ENCODE assay signal across 1 cellular context in genomic region chr12:12717586-12718381, GRCh38.
TF ChIP-seq lines count a peak whose summit lies in the region.

No MANE protein-coding gene starts in this region.

TF ChIP-seq in HEK293, 187 proteins besides CTCF, POLR2A, EP300 and RAD21 (continued from another document):
- TF ChIP-seq ZBTB11 (tag by site-specific recombination; conservative IDR thresholded peaks at IDR 0.05; ENCODE audit: low read depth) (0 out of 2 replicates have a peak, but pooled peaks have one; percentile 8), ZNF274 (IDR thresholded peaks at IDR 0.05; ENCODE audit: low read length) (no peak), ZNF274 (tag by site-specific recombination; IDR thresholded peaks at IDR 0.05; ENCODE audit: borderline replicate concordance) (no peak), PRDM10 (tag by site-specific recombination; IDR thresholded peaks at IDR 0.05) (no peak), ZFHX2 (tag by site-specific recombination; conservative IDR thresholded peaks at IDR 0.05) (no peak), ZNF366 (tag by site-specific recombination; conservative IDR thresholded peaks at IDR 0.05) (no peak; the same call in none of the 2 replicates), REST (tag by site-specific recombination; IDR thresholded peaks at IDR 0.05) (0 out of 2 replicates have a peak, but pooled peaks have one; percentile 6), ZNF335 (tag by site-specific recombination; conservative IDR thresholded peaks at IDR 0.05) (peak; percentile 64), ZNF341 (tag by site-specific recombination; IDR thresholded peaks at IDR 0.05; ENCODE audit: low read depth) (no peak), ZNF175 (tag by site-specific recombination; IDR thresholded peaks at IDR 0.05) (no peak), ZNF2 (tag by site-specific recombination; IDR thresholded peaks at IDR 0.05) (0 out of 2 replicates have a peak, but pooled peaks have one; percentile 10), ZNF629 (tag by site-specific recombination; IDR thresholded peaks at IDR 0.05) (no peak), ZBTB49 (tag by site-specific recombination; IDR thresholded peaks at IDR 0.05; ENCODE audit: low read depth) (no peak), ZNF24 (tag by site-specific recombination; IDR thresholded peaks at IDR 0.05) (no peak), GLIS2 (tag by site-specific recombination; IDR thresholded peaks at IDR 0.05) (peak; percentile 80), ZIC2 (tag by site-specific recombination; IDR thresholded peaks at IDR 0.05) (0 out of 2 replicates have a peak, but pooled peaks have one; percentile 12), ZFP37 (tag by site-specific recombination; IDR thresholded peaks at IDR 0.05) (peak; percentile 30; the same call in 1 of the 2 replicates), ZBTB10 (tag by site-specific recombination; IDR thresholded peaks at IDR 0.05) (0 out of 2 replicates have a peak, but pooled peaks have one; percentile 15), ZNF747 (tag by site-specific recombination; IDR thresholded peaks at IDR 0.05) (no peak), ZNF416 (tag by site-specific recombination; IDR thresholded peaks at IDR 0.05) (no peak), ZNF76 (tag by site-specific recombination; IDR thresholded peaks at IDR 0.05; ENCODE audit: borderline replicate concordance, low read depth) (no peak), ZEB2 (tag by site-specific recombination; IDR thresholded peaks at IDR 0.05) (no peak), SP7 (tag by site-specific recombination; IDR thresholded peaks at IDR 0.05) (no peak), SALL2 (tag by site-specific recombination; IDR thresholded peaks at IDR 0.05; ENCODE audit: borderline replicate concordance) (no peak)
